25 cellular contexts compared by ENCODE assay signal in genomic region chr22:20559174-20559760, GRCh38. TPM values are rescaled to one million over a fixed set of nuclear protein-coding genes. Genes with fewer than 3 reads are reported as not detected.
DNase-seq lines count a peak whose midpoint lies in the region; ATAC-seq, FAIRE-seq and TF ChIP-seq lines count a peak whose summit lies in the region.
"Had no signal": no experiment of that assay in that cellular context is flagged by ENCODE, and none has a peak within 500 bp of the region (broad histone marks: within the 10 kb centered on the region; RNA-seq: fewer than 3 reads in every experiment).

No MANE protein-coding gene starts in this region.

- H3K27me3 ChIP-seq in GM12878 (replicated peaks in 1 of 2; ENCODE audit: control insufficient read depth in 2 of 2, insufficient read depth in 2 of 2, low read length in 1 of 2), result no peaks in the 10 kb centered on the region
- no peaks in the 10 kb centered on the region for H3K27me3 ChIP-seq in uterus
- H3K27me3 ChIP-seq: Peyer's patch, SJCRH30, spleen, stomach had no signal

- SMC1A ChIA-PET in GM12878 (lab: Charles Lee; ENCODE audit: uncharacterized antibody, unreplicated experiment), result interaction anchor here (0.6 kb wide), 1 partner anchor 524 kb away, joined by 3 read pairs; no protein-coding TSS in a partner anchor

- H3K79me2 ChIP-seq in OCI-LY7 (ENCODE audit: insufficient read depth, low read depth, low read length), result no peaks in the 10 kb centered on the region
- no peaks in the 10 kb centered on the region for H3K79me2 ChIP-seq in GM12878 (ENCODE audit: control insufficient read depth, insufficient read depth, low read length)

- H3K4me2 ChIP-seq in OCI-LY7 (ENCODE audit: low read length) (no peak overlapping the region), GM12878 (ENCODE audit: control insufficient read depth, insufficient read depth) (no peak overlapping the region)

- H3K27ac ChIP-seq in OCI-LY7 (ENCODE audit: low read depth, low read length, poor library complexity, severe bottlenecking), result no peak overlapping the region
- H3K27ac ChIP-seq in GM12878 (ENCODE audit: control insufficient read depth, insufficient read depth), result no peak overlapping the region
- no peak overlapping the region for H3K27ac ChIP-seq in uterus
- H3K27ac ChIP-seq: Peyer's patch, SJCRH30, stomach had no signal

- TF ChIP-seq CTCF in OCI-LY7 (conservative IDR thresholded peaks at IDR 0.05; ENCODE audit: low read length), result no peak
- TF ChIP-seq CTCF in GM12878 (IDR thresholded peaks at IDR 0.05 in 2 of 3, conservative IDR thresholded peaks at IDR 0.05 in 1 of 3; ENCODE audit: control insufficient read depth in 2 of 3, extremely low read depth in 1 of 3, insufficient read depth in 1 of 3, low read depth in 3 of 3, low read length in 3 of 3), result no peak
- TF ChIP-seq CTCF in progenitor cell of endocrine pancreas (IDR thresholded peaks at IDR 0.05; ENCODE audit: unreplicated experiment), result no peak
- no peak for TF ChIP-seq CTCF in uterus (IDR thresholded peaks at IDR 0.05)

- H3K4me1 ChIP-seq in OCI-LY7 (ENCODE audit: insufficient read depth, low read length, poor library complexity, severe bottlenecking), result no peaks in the 10 kb centered on the region
- H3K4me1 ChIP-seq in GM12878 (ENCODE audit: control insufficient read depth, insufficient read depth, low read length), result no peaks in the 10 kb centered on the region
- peaks cover 3 to 9% of the 10 kb centered on the region in 2 donors for H3K4me1 ChIP-seq in uterus
- H3K4me1 ChIP-seq: SJCRH30 had no signal

- RAD21 ChIA-PET in GM12878 (lab: Charles Lee; ENCODE audit: unreplicated experiment), result no interaction called here

- no peaks in the 10 kb centered on the region for H3K9me2 ChIP-seq in OCI-LY7 (ENCODE audit: insufficient read depth, low read length)

- H3K27ac Mint-ChIP-seq in activated naive CD4-positive, alpha-beta T cell treated with anti-CD3 and anti-CD28 coated beads, Interleukin-2, amount 10 ng/mL, durations not matched to agents 7 days and 5 days, result peak overlapping the region; percentile 98
- H3K27ac Mint-ChIP-seq in stimulated activated naive B cell treated with anti-CD40 and anti-IgM and Interleukin-4, amounts not matched to agents 10 μg/mL and 1 μg/mL and 100 μg/mL, for 72 hours, result peak overlapping the region; percentile 53
- H3K27ac Mint-ChIP-seq in progenitor cell of endocrine pancreas, result no peak overlapping the region
- H3K27ac Mint-ChIP-seq: H9, WTC11 had no signal

- TF ChIP-seq POLR2A in GM12878 (IDR thresholded peaks at IDR 0.05; ENCODE audit: low read depth, low read length) (no peak), uterus (IDR thresholded peaks at IDR 0.05) (no peak)

- H4K20me1 ChIP-seq in OCI-LY7 (ENCODE audit: insufficient read depth, low read length), result no peaks in the 10 kb centered on the region
- H4K20me1 ChIP-seq in GM12878 (ENCODE audit: control insufficient read depth, insufficient read depth), result no peaks in the 10 kb centered on the region

- intact Hi-C loops in OCI-LY7 (cut with micrococcal nuclease; ENCODE audit: unreplicated experiment), result no loop called here
- intact Hi-C loops in GM12878 (cut with micrococcal nuclease; ENCODE audit: unreplicated experiment), result no loop called here
- intact Hi-C loops in uterus (cut with DNase I; ENCODE audit: low total_unique reads), result no loop called here

- TF ChIP-seq EP300 in GM12878 (IDR thresholded peaks at IDR 0.05; ENCODE audit: borderline replicate concordance in 1 of 2, control insufficient read depth in 1 of 2, low read depth in 2 of 2, low read length in 2 of 2), result no peak

- H3K4me3 ChIP-seq in OCI-LY7 (ENCODE audit: low read depth, low read length, poor library complexity, severe bottlenecking), result no peak overlapping the region
- no peak overlapping the region for H3K4me3 ChIP-seq in GM12878
- H3K4me3 ChIP-seq in uterus, result no peak overlapping the region
- H3K4me3 ChIP-seq: Peyer's patch, SJCRH30, spleen, stomach had no signal

- H3K4me3 Mint-ChIP-seq in activated naive CD4-positive, alpha-beta T cell treated with anti-CD3 and anti-CD28 coated beads, Interleukin-2, amount 10 ng/mL, durations not matched to agents 7 days and 5 days, result no peak overlapping the region
- H3K4me3 Mint-ChIP-seq in stimulated activated naive B cell treated with anti-CD40 and anti-IgM and Interleukin-4, amounts not matched to agents 10 μg/mL and 1 μg/mL and 100 μg/mL, for 72 hours, result no peak overlapping the region
- H3K4me3 Mint-ChIP-seq in progenitor cell of endocrine pancreas (ENCODE audit: low read depth), result no peak overlapping the region
- H3K4me3 Mint-ChIP-seq: H9, WTC11 had no signal

- no peaks in the 10 kb centered on the region for H3K27me3 Mint-ChIP-seq in activated naive CD4-positive, alpha-beta T cell treated with anti-CD3 and anti-CD28 coated beads, Interleukin-2, amount 10 ng/mL, durations not matched to agents 7 days and 5 days
- no peaks in the 10 kb centered on the region for H3K27me3 Mint-ChIP-seq in stimulated activated naive B cell treated with anti-CD40 and anti-IgM and Interleukin-4, amounts not matched to agents 10 μg/mL and 1 μg/mL and 100 μg/mL, for 72 hours
- no peaks in the 10 kb centered on the region for H3K27me3 Mint-ChIP-seq in progenitor cell of endocrine pancreas

- CTCF ChIA-PET in activated naive CD4-positive, alpha-beta T cell treated with anti-CD3 and anti-CD28 coated beads, Interleukin-2, amount 10 ng/mL, durations not matched to agents 7 days and 5 days (lab: Charles Lee), result interaction anchor here (0.7 to 3.6 kb wide), 2 partner anchors 12 to 51 kb away, joined by 3 to 15 read pairs; no protein-coding TSS in a partner anchor
- CTCF ChIA-PET in OCI-LY7 (lab: Charles Lee; ENCODE audit: unreplicated experiment) (no interaction called here), GM12878 (lab: Yijun Ruan, JAX) (no interaction called here)

- H3K36me3 ChIP-seq in OCI-LY7 (ENCODE audit: insufficient read depth, low read length) (peaks cover 72% of the 10 kb centered on the region), GM12878 (ENCODE audit: control insufficient read depth in 2 of 2, insufficient read depth in 2 of 2, low read length in 1 of 2) (peaks cover 30 to 41% of the 10 kb centered on the region in 2 experiments), uterus (no peaks in the 10 kb centered on the region)

- DNase-seq in activated naive CD4-positive, alpha-beta T cell treated with anti-CD3 and anti-CD28 coated beads, Interleukin-2, amount 10 ng/mL, durations not matched to agents 7 days and 5 days, result no peak
- no peak for DNase-seq in activated naive CD4-positive, alpha-beta T cell treated with Interleukin-2 at 50 U/mL for 16 hours
- DNase-seq in OCI-LY7 (ENCODE audit: low spot score), result no peak
- no peak for DNase-seq in GM12878 (ENCODE audit: low read depth, low spot score)
- no peak for DNase-seq in stimulated activated naive B cell treated with anti-CD40 and anti-IgM and Interleukin-4, amounts not matched to agents 10 μg/mL and 1 μg/mL and 100 μg/mL, for 72 hours
- no peak for DNase-seq in progenitor cell of endocrine pancreas (ENCODE audit: low spot score, unreplicated experiment)
- DNase-seq in stimulated activated naive CD4-positive, alpha-beta T cell treated with Interleukin-2 at 50 U/mL for 16 hours (lab: John Stamatoyannopoulos, UW), result no peak
- no peak for DNase-seq in uterus
- DNase-seq: amniotic stem cell; C1 segment of cervical spinal cord; DMS153; H9; mesenchymal stem cell; NCI-H1436 treated with DMSO at 0.1 percent for 48 hours; NCI-H510A treated with DMSO at 0.1 percent for 48 hours; SJCRH30; stimulated activated CD4-positive, alpha-beta T cell treated with anti-CD3 and anti-CD28 coated beads, Interleukin-4, amount 100 ng/mL, for 24 hours; stomach; T-helper 9 cell; trophoblast cell had no signal

- WGBS in GM12878 (ENCODE audit: insufficient coverage, insufficient replicate concordance, low lambda C conversion rate, missing lambda C conversion rate), result 92% methylated on average over 4 of the region's 4 CpGs

- no peak for TF ChIP-seq RAD21 in GM12878 (IDR thresholded peaks at IDR 0.05; ENCODE audit: insufficient read depth, low read depth, low read length)

- POLR2A ChIA-PET in OCI-LY7 (lab: Charles Lee), result no interaction called here
- POLR2A ChIA-PET in GM12878 (lab: Charles Lee), result no interaction called here

- FAIRE-seq in GM12878 (lab: Jason Lieb, UNC), result no peak
- FAIRE-seq: G401.6, GM18507 had no signal

- peaks cover 82% of the 10 kb centered on the region for H3K36me3 Mint-ChIP-seq in activated naive CD4-positive, alpha-beta T cell treated with anti-CD3 and anti-CD28 coated beads, Interleukin-2, amount 10 ng/mL, durations not matched to agents 7 days and 5 days
- peaks cover 46 to 66% of the 10 kb centered on the region in 2 donors for H3K36me3 Mint-ChIP-seq in stimulated activated naive B cell treated with anti-CD40 and anti-IgM and Interleukin-4, amounts not matched to agents 10 μg/mL and 1 μg/mL and 100 μg/mL, for 72 hours
- peaks cover 40% of the 10 kb centered on the region for H3K36me3 Mint-ChIP-seq in progenitor cell of endocrine pancreas (ENCODE audit: insufficient read depth)

- BruUV-seq in OCI-LY7 (replicated peaks; lab: Mats Ljungman, UMichigan) (TSS peak; percentile 42), GM12878 (replicated peaks; lab: Mats Ljungman, UMichigan) (TSS peak; percentile 35)

- no peak overlapping the region for H2AFZ ChIP-seq in OCI-LY7 (ENCODE audit: low read length)
- H2AFZ ChIP-seq in GM12878 (ENCODE audit: control insufficient read depth, low read depth, low read length), result no peak overlapping the region

- peaks cover 9% of the 10 kb centered on the region for H3K9me3 Mint-ChIP-seq in activated naive CD4-positive, alpha-beta T cell treated with anti-CD3 and anti-CD28 coated beads, Interleukin-2, amount 10 ng/mL, durations not matched to agents 7 days and 5 days
- H3K9me3 Mint-ChIP-seq in stimulated activated naive B cell treated with anti-CD40 and anti-IgM and Interleukin-4, amounts not matched to agents 10 μg/mL and 1 μg/mL and 100 μg/mL, for 72 hours, result peaks cover 9 to 11% of the 10 kb centered on the region in 2 donors
- H3K9me3 Mint-ChIP-seq in progenitor cell of endocrine pancreas (ENCODE audit: low read depth), result peaks cover 12% of the 10 kb centered on the region

- no peak for ATAC-seq in GM12878
- no peak for ATAC-seq in stimulated activated naive B cell treated with anti-CD40 and anti-IgM and Interleukin-4, amounts not matched to agents 10 μg/mL and 1 μg/mL and 100 μg/mL, for 72 hours (replicated peaks)
- ATAC-seq: WTC11 had no signal

- H3K4me1 Mint-ChIP-seq in activated naive CD4-positive, alpha-beta T cell treated with anti-CD3 and anti-CD28 coated beads, Interleukin-2, amount 10 ng/mL, durations not matched to agents 7 days and 5 days, result peaks cover 86% of the 10 kb centered on the region
- peaks cover 10 to 20% of the 10 kb centered on the region in 2 donors for H3K4me1 Mint-ChIP-seq in stimulated activated naive B cell treated with anti-CD40 and anti-IgM and Interleukin-4, amounts not matched to agents 10 μg/mL and 1 μg/mL and 100 μg/mL, for 72 hours
- H3K4me1 Mint-ChIP-seq in progenitor cell of endocrine pancreas (ENCODE audit: low read depth), result no peaks in the 10 kb centered on the region
- H3K4me1 Mint-ChIP-seq: H9, WTC11 had no signal

- H3K9ac ChIP-seq in GM12878 (ENCODE audit: control insufficient read depth, insufficient read depth, low read length), result no peak overlapping the region

- in situ Hi-C loops in GM12878 (cut with MboI), result no loop called here

- H3K9me3 ChIP-seq in OCI-LY7 (ENCODE audit: low read length), result peaks cover 17% of the 10 kb centered on the region
- H3K9me3 ChIP-seq in GM12878 (replicated peaks; ENCODE audit: control insufficient read depth, insufficient read depth, low read length), result peaks cover 3% of the 10 kb centered on the region; the same call in 1 of the 3 replicates
- H3K9me3 ChIP-seq in uterus, result no peaks in the 10 kb centered on the region
- H3K9me3 ChIP-seq: Peyer's patch, stomach had no signal

RNA-seq across cellular contexts. Expression of gene MED15, which starts 51.9 kb away (rescaled TPM):
- total RNA-seq in OCI-LY7 (2014; rRNA removed; shearing (Covaris generic)), result 26.7 and 28.7 TPM in 2 replicates
- total RNA-seq in OCI-LY7 (2022), result 62.5 and 79.2 TPM in 2 replicates
- total RNA-seq in GM12878 (2013; cell fraction: nucleolus; rRNA removed), result 196 and 212 TPM in 2 replicates
- 27.6 and 34.7 TPM in 2 replicates for total RNA-seq in GM12878 (2014; rRNA removed)
- 16.4 and 16.9 TPM in 2 replicates for total RNA-seq in GM12878 (2014; rRNA removed; fragmentation: Illumina TruSeq; extraction: Trizol)
- 75.2 and 75.8 TPM in 2 replicates for total RNA-seq in GM12878 (2021)
- polyA plus RNA-seq in GM12878 (2011; ENCODE audit: low read depth), result 18.8 TPM
- 12.1 and 23.8 TPM in 2 replicates for polyA plus RNA-seq in GM12878 (2011; rRNA removed)
- polyA plus RNA-seq in GM12878 (2011; cell fraction: cytosol; rRNA removed), result 26.3 and 35.1 TPM in 2 replicates
- 206 and 271 TPM in 2 replicates for polyA plus RNA-seq in GM12878 (2011; cell fraction: nucleus; rRNA removed)
- 54.9 and 56.3 TPM in 2 replicates for polyA plus RNA-seq in GM12878 (2012)
- 5.3 and 17.5 TPM in 2 replicates for polyA plus RNA-seq in GM12878 (2014; fragmentation: Illumina TruSeq; extraction: Trizol)
- 1 to 10 TPM; 1.4 to 2.8 TPM for polyA plus RNA-seq in GM12878 (2014; fragmentation: Nextera tagmentation; extraction: Ambion mirVana)
- 44.5 and 54.6 TPM in 2 replicates for polyA plus RNA-seq in GM12878 (2014; rRNA removed)
- polyA plus RNA-seq in GM12878 (2016; fragmentation: Nextera tagmentation; extraction: Ambion mirVana), result 10 to 100 TPM; 29.9 to 37.0 TPM
- 41.5 and 85.4 TPM in 2 replicates for polyA minus RNA-seq in GM12878 (2011; rRNA and poly(A)+ RNA removed)
- 38.4 and 62.0 TPM in 2 replicates for polyA minus RNA-seq in GM12878 (2011; cell fraction: cytosol; rRNA and poly(A)+ RNA removed)
- polyA minus RNA-seq in GM12878 (2011; cell fraction: nucleus; rRNA and poly(A)+ RNA removed), result 106 and 179 TPM in 2 replicates
- total RNA-seq in progenitor cell of endocrine pancreas, result 77.8 and 78.0 TPM in 2 replicates
- total RNA-seq in uterus, result 100 to 1,000 TPM in 1 of 4 donors, 10 to 100 TPM in 3; 16.5 to 110 (median 38.6) TPM
